13 cellular contexts compared by ENCODE assay signal in the genomic region with DNA sequence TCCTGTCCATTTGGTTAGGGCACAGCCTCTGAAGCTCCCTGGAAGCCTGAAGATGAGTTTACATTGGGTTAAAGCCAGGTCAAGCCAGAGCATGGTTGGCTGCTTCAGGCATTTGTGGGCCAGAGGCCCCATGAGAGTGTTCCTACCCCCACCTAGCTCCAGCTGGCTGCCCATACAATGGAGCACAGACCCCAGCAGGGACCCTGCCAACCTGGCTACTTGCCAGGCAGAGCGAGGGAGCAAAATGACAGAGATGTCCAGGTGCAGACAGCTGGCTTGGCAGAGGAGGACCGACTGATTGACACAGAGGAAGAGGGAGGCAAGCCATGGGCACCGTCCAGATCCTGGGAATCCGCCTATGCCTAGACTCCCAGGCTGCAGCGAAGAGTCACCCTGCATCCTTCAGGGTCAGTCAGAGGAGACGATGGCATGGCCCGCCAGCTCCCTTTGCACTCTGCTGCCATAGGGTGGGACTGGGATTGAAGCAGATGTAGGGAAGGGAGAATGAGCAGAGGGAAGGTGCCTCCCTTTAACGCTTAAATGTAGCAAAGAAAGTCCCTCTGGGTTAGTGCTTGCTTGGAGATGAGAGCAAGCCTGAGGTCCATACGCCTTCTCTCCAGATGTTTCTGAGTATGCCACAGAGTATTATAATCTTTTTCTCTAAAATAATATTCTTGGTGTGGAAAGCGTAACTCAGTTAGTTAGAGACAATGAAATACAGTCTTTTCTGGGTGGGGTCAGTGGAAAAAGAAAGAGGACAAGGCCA.
DNase-seq lines count a peak whose midpoint lies in the region; ATAC-seq lines count a peak whose summit lies in the region.
"Had no signal": no experiment of that assay in that cellular context is flagged by ENCODE, and none has a peak within 500 bp of the region (broad histone marks: within the 10 kb centered on the region; RNA-seq: fewer than 3 reads in every experiment).

No MANE protein-coding gene starts in this region.

- H3K36me3 ChIP-seq in GM23248 (ENCODE audit: low read depth) (no peaks in the 10 kb centered on the region), neuronal stem cell (replicated peaks in 1 of 2; ENCODE audit: control insufficient read depth in 2 of 2, insufficient read depth in 2 of 2, low read length in 2 of 2) (no peaks in the 10 kb centered on the region)
- H3K36me3 ChIP-seq: pancreas, Peyer's patch had no signal

- H3K9ac ChIP-seq in GM23248: no peak overlapping the region
- no peak overlapping the region for H3K9ac ChIP-seq in neuronal stem cell (ENCODE audit: low read depth, low read length, poor library complexity)

- H3K14ac ChIP-seq in neuronal stem cell (ENCODE audit: low read length): no peak overlapping the region

- peak overlapping the region; percentile 8 for H2BK12ac ChIP-seq in neuronal stem cell (ENCODE audit: low read length)

- H3K79me1 ChIP-seq in neuronal stem cell (ENCODE audit: low read depth, low read length): no peaks in the 10 kb centered on the region

- H3K27me3 ChIP-seq in GM23248 (replicated peaks; ENCODE audit: insufficient read depth) (no peaks in the 10 kb centered on the region), neuronal stem cell (ENCODE audit: control insufficient read depth in 3 of 3, insufficient read depth in 3 of 3, low read depth in 1 of 3, low read length in 3 of 3) (no peaks in the 10 kb centered on the region)
- H3K27me3 ChIP-seq: pancreas, Peyer's patch had no signal

- no peak overlapping the region for H4K91ac ChIP-seq in neuronal stem cell (ENCODE audit: low read depth, low read length, poor library complexity)

- H3K27me3 Mint-ChIP-seq in activated T-helper 1 cell treated with anti-CD3 and anti-CD28 coated beads, Interleukin-12 subunit alpha, Interleukin-12 subunit beta, Interleukin-2, Interleukin-4 antibody, amounts not matched to agents 30 ng/mL and 10 ng/mL and 1 ng/mL, durations not matched to agents 14 hours and 24 hours and 36 hours (ENCODE audit: insufficient read depth): peaks cover 12% of the 10 kb centered on the region

- H3K4me1 ChIP-seq in GM23248 (ENCODE audit: insufficient read depth): peaks cover 21% of the 10 kb centered on the region
- H3K4me1 ChIP-seq in neuronal stem cell (ENCODE audit: control insufficient read depth in 2 of 2, insufficient read depth in 1 of 2, low read depth in 1 of 2, low read length in 2 of 2): peaks cover 0 to 12% of the 10 kb centered on the region in 2 donors
- H3K4me1 ChIP-seq: pancreas, Peyer's patch had no signal

- peaks cover 8% of the 10 kb centered on the region; the same call in 1 of the 2 replicates for H3F3A ChIP-seq in GM23248 (ENCODE audit: insufficient read depth)

- H3K9me3 Mint-ChIP-seq in activated T-helper 1 cell treated with anti-CD3 and anti-CD28 coated beads, Interleukin-12 subunit alpha, Interleukin-12 subunit beta, Interleukin-2, Interleukin-4 antibody, amounts not matched to agents 30 ng/mL and 10 ng/mL and 1 ng/mL, durations not matched to agents 14 hours and 24 hours and 36 hours: no peaks in the 10 kb centered on the region

- peaks cover 5% of the 10 kb centered on the region for H3K4me1 Mint-ChIP-seq in activated T-helper 1 cell treated with anti-CD3 and anti-CD28 coated beads, Interleukin-12 subunit alpha, Interleukin-12 subunit beta, Interleukin-2, Interleukin-4 antibody, amounts not matched to agents 30 ng/mL and 10 ng/mL and 1 ng/mL, durations not matched to agents 14 hours and 24 hours and 36 hours (ENCODE audit: low read depth)

- H3K4me2 ChIP-seq in GM23248 (ENCODE audit: unreplicated experiment) (no peak overlapping the region), neuronal stem cell (ENCODE audit: insufficient read depth, low read length, poor library complexity, severe bottlenecking) (no peak overlapping the region)

- no peaks in the 10 kb centered on the region for H3K79me2 ChIP-seq in GM23248 (ENCODE audit: insufficient read depth)

- H2BK5ac ChIP-seq in neuronal stem cell (ENCODE audit: low read length): no peak overlapping the region

- ATAC-seq in HG02885 (IDR thresholded peaks at IDR 0.05; ENCODE audit: poor library complexity, unreplicated experiment): no peak
- ATAC-seq: activated CD4-positive, CD25-positive, alpha-beta regulatory T cell treated with anti-CD3 and anti-CD28 coated beads, Interleukin-2, amount 50 U/mL, for 24 hours had no signal

- in situ Hi-C loops in GM23248 (cut with MboI): no loop called here

- no peak overlapping the region for H2AK5ac ChIP-seq in neuronal stem cell (ENCODE audit: low read depth, low read length)

- H4K20me1 ChIP-seq in GM23248 (ENCODE audit: insufficient read depth): no peaks in the 10 kb centered on the region

- H3K23ac ChIP-seq in neuronal stem cell (ENCODE audit: low read depth, low read length, poor library complexity): no peak overlapping the region

- H3K4me3 ChIP-seq in GM23248 (no peak overlapping the region), neuronal stem cell (ENCODE audit: low read length in 2 of 2) (no peak overlapping the region)
- H3K4me3 ChIP-seq: pancreas, Peyer's patch had no signal

- H3K27ac Mint-ChIP-seq in activated T-helper 1 cell treated with anti-CD3 and anti-CD28 coated beads, Interleukin-12 subunit alpha, Interleukin-12 subunit beta, Interleukin-2, Interleukin-4 antibody, amounts not matched to agents 30 ng/mL and 10 ng/mL and 1 ng/mL, durations not matched to agents 14 hours and 24 hours and 36 hours: no peak overlapping the region

- intact Hi-C loops in activated T-helper 1 cell treated with anti-CD3 and anti-CD28 coated beads, Interleukin-12 subunit alpha, Interleukin-12 subunit beta, Interleukin-2, Interleukin-4 antibody, amounts not matched to agents 30 ng/mL and 10 ng/mL and 1 ng/mL, durations not matched to agents 14 hours and 24 hours and 36 hours (cut with micrococcal nuclease): loop anchor here (5.0 kb wide), 1 partner anchor 64 kb away; no protein-coding TSS in a partner anchor

- H3K9me2 ChIP-seq in GM23248 (ENCODE audit: insufficient read depth): no peaks in the 10 kb centered on the region

- 63 to 65% methylated on average over 10 of the region's 10 CpGs for WGBS in GM23248 (ENCODE audit: low coverage in 1 of 2, low lambda C conversion rate in 2 of 2, missing lambda C conversion rate in 2 of 2), 2 experiments
- WGBS in neuronal stem cell (ENCODE audit: extremely low coverage in 2 of 2, insufficient read length in 2 of 2, insufficient replicate concordance in 1 of 2), 2 donors: no CpG with 5 or more reads among the region's 10 CpGs

- no peak overlapping the region for H3K4me3 Mint-ChIP-seq in activated T-helper 1 cell treated with anti-CD3 and anti-CD28 coated beads, Interleukin-12 subunit alpha, Interleukin-12 subunit beta, Interleukin-2, Interleukin-4 antibody, amounts not matched to agents 30 ng/mL and 10 ng/mL and 1 ng/mL, durations not matched to agents 14 hours and 24 hours and 36 hours

- no peak overlapping the region for H2BK120ac ChIP-seq in neuronal stem cell (ENCODE audit: low read depth, low read length)

- H2BK15ac ChIP-seq in neuronal stem cell (ENCODE audit: low read length): no peak overlapping the region

- no peaks in the 10 kb centered on the region for H3K36me3 Mint-ChIP-seq in activated T-helper 1 cell treated with anti-CD3 and anti-CD28 coated beads, Interleukin-12 subunit alpha, Interleukin-12 subunit beta, Interleukin-2, Interleukin-4 antibody, amounts not matched to agents 30 ng/mL and 10 ng/mL and 1 ng/mL, durations not matched to agents 14 hours and 24 hours and 36 hours (ENCODE audit: low read depth)

- H3K27ac ChIP-seq in GM23248 (no peak overlapping the region), neuronal stem cell (replicated peaks; ENCODE audit: low read length) (no peak overlapping the region)
- H3K27ac ChIP-seq: pancreas, Peyer's patch had no signal

- DNase-seq in GM23248 (peak; percentile 32), NCI-H2196 (lab: John Stamatoyannopoulos, UW; ENCODE audit: unreplicated experiment) (peak; percentile 77), dermis microvascular lymphatic vessel endothelial cell (ENCODE audit: low read depth in 2 of 2) (peak; percentile 24), neuronal stem cell (ENCODE audit: low spot score) (no peak), GDM1 (lab: John Stamatoyannopoulos, UW) (no peak), HuH-7.5 (ENCODE audit: low spot score) (no peak)
- DNase-seq in activated T-helper 1 cell treated with anti-CD3 and anti-CD28 coated beads, Interleukin-12 subunit alpha, Interleukin-12 subunit beta, Interleukin-2, Interleukin-4 antibody, amounts not matched to agents 30 ng/mL and 10 ng/mL and 1 ng/mL, durations not matched to agents 14 hours and 24 hours and 36 hours (ENCODE audit: low spot score): no peak
- DNase-seq: activated effector memory CD4-positive, alpha-beta T cell treated with Interleukin-2 at 50 U/mL for 16 hours; KBM-7; Peyer's patch had no signal

- no peak overlapping the region for H3K4ac ChIP-seq in neuronal stem cell (ENCODE audit: low read length)

- H2AFZ ChIP-seq in GM23248: no peak overlapping the region
- no peak overlapping the region for H2AFZ ChIP-seq in neuronal stem cell (ENCODE audit: low read length)

- H4K8ac ChIP-seq in neuronal stem cell (ENCODE audit: low read depth, low read length): no peak overlapping the region

- H3K18ac ChIP-seq in neuronal stem cell (ENCODE audit: low read length): peak overlapping the region; percentile 1

- H3K9me3 ChIP-seq in GM23248 (ENCODE audit: low read depth) (no peaks in the 10 kb centered on the region), neuronal stem cell (replicated peaks in 1 of 2; ENCODE audit: control insufficient read depth in 2 of 2, insufficient read depth in 1 of 2, low read depth in 1 of 2, low read length in 2 of 2) (no peaks in the 10 kb centered on the region)
- H3K9me3 ChIP-seq: pancreas, Peyer's patch had no signal

Comparison
In these comparisons a context has a peak if more than half of its experiments do, and no peak if none do; other contexts are left out.
1. DNase-seq: peak in GM23248 (single experiment), NCI-H2196 (single experiment) and dermis microvascular lymphatic vessel endothelial cell (2 of 2); none in neuronal stem cell (single experiment), GDM1 (single experiment), HuH-7.5 (single experiment) and activated T-helper 1 cell treated with anti-CD3 and anti-CD28 coated beads, Interleukin-12 subunit alpha, Interleukin-12 subunit beta, Interleukin-2, Interleukin-4 antibody, amounts not matched to agents 30 ng/mL and 10 ng/mL and 1 ng/mL, durations not matched to agents 14 hours and 24 hours and 36 hours (single experiment).